In genomic region chr9:71910602-71911060, GRCh38 we compare ENCODE assay signal across 8 cellular contexts. TPM values are rescaled to one million over a fixed set of nuclear protein-coding genes. Genes with fewer than 3 reads are reported as not detected.
DNase-seq lines count a peak whose midpoint lies in the region; ATAC-seq and TF ChIP-seq lines count a peak whose summit lies in the region.

No MANE protein-coding gene starts in this region.

- no peaks in the 10 kb centered on the region for H3K27me3 ChIP-seq in OCI-LY3 (ENCODE audit: low read depth, low read length)
- H3K27me3 ChIP-seq in endodermal cell (ENCODE audit: control insufficient read depth, insufficient read depth, low read length, poor library complexity, severe bottlenecking), result no peaks in the 10 kb centered on the region
- H3K27me3 ChIP-seq in neuron (ENCODE audit: insufficient read depth, low read length), result no peaks in the 10 kb centered on the region

- no peaks in the 10 kb centered on the region for H3K9me3 Mint-ChIP-seq in endodermal cell

- 0% methylated on average over 14 to 62 of the region's 62 CpGs for WGBS in endodermal cell (ENCODE audit: insufficient coverage in 1 of 2, insufficient read length in 1 of 2), 2 experiments

- H3K9me3 ChIP-seq in OCI-LY3 (ENCODE audit: insufficient read depth, low read length) (no peaks in the 10 kb centered on the region), endodermal cell (ENCODE audit: control insufficient read depth, low read length) (no peaks in the 10 kb centered on the region), neuron (ENCODE audit: low read length) (peaks cover 2% of the 10 kb centered on the region)

- peak overlapping the region; percentile 70 for H3K27ac ChIP-seq in OCI-LY3 (ENCODE audit: low read length)
- H3K27ac ChIP-seq in endodermal cell (ENCODE audit: low read depth, low read length), result peak overlapping the region; percentile 96

- TF ChIP-seq CTCF in OCI-LY3 (IDR thresholded peaks at IDR 0.05; ENCODE audit: low read depth, low read length), result peak; percentile 5; the same call in 1 of the 2 replicates
- peak; percentile 8 for TF ChIP-seq CTCF in endodermal cell (conservative IDR thresholded peaks at IDR 0.05)

- peak overlapping the region; percentile 78 for H3K9ac ChIP-seq in OCI-LY3 (ENCODE audit: low read length)
- peak overlapping the region; percentile 96 for H3K9ac ChIP-seq in endodermal cell (ENCODE audit: extremely low read depth, low read length, poor library complexity, severe bottlenecking)

- H3K4me3 Mint-ChIP-seq in endodermal cell, result peak overlapping the region; percentile 91

- peaks cover 35% of the 10 kb centered on the region for H3K4me1 Mint-ChIP-seq in endodermal cell

- peaks cover 90% of the 10 kb centered on the region for H3K79me2 ChIP-seq in OCI-LY3 (ENCODE audit: low read length)

- H3K27ac Mint-ChIP-seq in endodermal cell, result peak overlapping the region; percentile 98

- H2AFZ ChIP-seq in OCI-LY3 (ENCODE audit: low read depth, low read length), result peak overlapping the region; percentile 44; the same call in 1 of the 2 replicates
- peak overlapping the region; percentile 10 for H2AFZ ChIP-seq in neuron (ENCODE audit: low read depth, low read length)

- peak overlapping the region; percentile 83 for H3K4me2 ChIP-seq in OCI-LY3 (ENCODE audit: low read length)

- DNase-seq in NCI-H1436 (lab: John Stamatoyannopoulos, UW), result peak; percentile 25
- no peak for DNase-seq in NCI-H1436 treated with DMSO at 0.1 percent for 48 hours (lab: John Stamatoyannopoulos, UW)
- no peak for DNase-seq in endodermal cell
- DNase-seq in foreskin melanocyte, result no peak
- DNase-seq in cortex of kidney (lab: John Stamatoyannopoulos, UW), result no peak

- peaks cover 9% of the 10 kb centered on the region for H3K36me3 Mint-ChIP-seq in endodermal cell (ENCODE audit: low read depth)

- peak; percentile 27 for ATAC-seq in HG02642 (IDR thresholded peaks at IDR 0.05; ENCODE audit: poor library complexity, unreplicated experiment)

- H4K20me1 ChIP-seq in OCI-LY3 (ENCODE audit: insufficient read depth, low read length), result peaks cover 30% of the 10 kb centered on the region

- no peaks in the 10 kb centered on the region for H3K27me3 Mint-ChIP-seq in endodermal cell (ENCODE audit: insufficient read depth)

- H3K36me3 ChIP-seq in OCI-LY3 (replicated peaks; ENCODE audit: low read depth, low read length) (no peaks in the 10 kb centered on the region), endodermal cell (ENCODE audit: control insufficient read depth, insufficient read depth, low read length) (peaks cover 7% of the 10 kb centered on the region), neuron (ENCODE audit: insufficient read depth, low read length) (peaks cover 8% of the 10 kb centered on the region)

- H3K4me1 ChIP-seq in OCI-LY3 (ENCODE audit: low read length) (peaks cover 26% of the 10 kb centered on the region), endodermal cell (ENCODE audit: control insufficient read depth, insufficient read depth, low read length) (no peaks in the 10 kb centered on the region), neuron (ENCODE audit: insufficient read depth, low read length) (peaks cover 31% of the 10 kb centered on the region)

- H3K4me3 ChIP-seq in OCI-LY3 (ENCODE audit: low read length) (peak overlapping the region; percentile 95), endodermal cell (ENCODE audit: low read length) (peak overlapping the region; percentile 97), neuron (ENCODE audit: low read length) (peak overlapping the region; percentile 82)

RNA-seq across cellular contexts. Expression of gene ABHD17B, which starts 0.4 kb away (rescaled TPM):
- 10 to 100 TPM; 32.3 to 44.9 TPM for total RNA-seq in endodermal cell
- 40.0 TPM for polyA plus RNA-seq in endodermal cell (2013, experiment 1 of 2)
- 34.9 TPM for polyA plus RNA-seq in endodermal cell (2013, experiment 2 of 2)

RNA-seq across cellular contexts. Expression of gene C9orf85, which starts 0.8 kb away (rescaled TPM):
- total RNA-seq in endodermal cell, result 1 to 10 TPM; 7.5 to 9.3 TPM
- polyA plus RNA-seq in endodermal cell (2013, experiment 1 of 2), result 12.0 TPM
- polyA plus RNA-seq in endodermal cell (2013, experiment 2 of 2), result 10.5 TPM
